ENCODE assay signal across 26 cellular contexts in the genomic region with DNA sequence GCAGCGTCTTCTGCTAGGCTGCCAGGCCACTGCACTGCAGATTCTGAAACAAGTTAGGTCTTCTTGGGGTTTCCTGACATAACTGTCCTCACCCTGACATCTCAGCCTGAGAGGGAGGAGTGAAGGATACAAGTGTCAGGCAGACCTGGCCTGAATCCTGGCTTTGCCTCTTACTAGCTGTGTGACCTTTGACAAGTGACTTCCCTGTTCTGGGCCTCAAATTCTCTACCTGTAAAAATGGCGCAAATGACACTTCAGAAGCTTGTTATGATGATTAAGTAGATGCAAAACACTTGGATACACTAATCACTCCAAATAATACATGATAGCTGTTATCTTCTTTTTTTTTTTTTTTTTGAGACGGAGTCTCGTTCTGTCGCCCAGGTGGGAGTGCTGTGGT.
DNase-seq lines count a peak whose midpoint lies in the region; ATAC-seq and TF ChIP-seq lines count a peak whose summit lies in the region.
"Had no signal": no experiment of that assay in that cellular context is flagged by ENCODE, and none has a peak within 500 bp of the region (broad histone marks: within the 10 kb centered on the region; RNA-seq: fewer than 3 reads in every experiment).

No MANE protein-coding gene starts in this region.

- H3K14ac ChIP-seq in neuronal stem cell (ENCODE audit: low read length): no peak overlapping the region

- H3K4ac ChIP-seq in neuronal stem cell (ENCODE audit: low read length): no peak overlapping the region

- no peak for TF ChIP-seq POLR2A in stomach (IDR thresholded peaks at IDR 0.05)

- peaks cover 2% of the 10 kb centered on the region for H3K27me3 Mint-ChIP-seq in IgD-negative memory B cell
- H3K27me3 Mint-ChIP-seq in activated B cell treated with CpG ODN at 0.5 μM for 24 hours: no peaks in the 10 kb centered on the region
- H3K27me3 Mint-ChIP-seq: CD4-positive, alpha-beta memory T cell had no signal

- no peak overlapping the region for H2BK120ac ChIP-seq in neuronal stem cell (ENCODE audit: low read depth, low read length)

- H2AK5ac ChIP-seq in neuronal stem cell (ENCODE audit: low read depth, low read length): no peak overlapping the region

- no peak overlapping the region for H4K91ac ChIP-seq in neuronal stem cell (ENCODE audit: low read depth, low read length, poor library complexity)

- H3K4me3 ChIP-seq in neuronal stem cell (ENCODE audit: low read length in 2 of 2) (no peak overlapping the region), stomach (no peak overlapping the region)
- H3K4me3 ChIP-seq: GM23338, SJCRH30 had no signal

- H3K27me3 ChIP-seq in neuronal stem cell (ENCODE audit: control insufficient read depth in 3 of 3, insufficient read depth in 3 of 3, low read depth in 1 of 3, low read length in 3 of 3): peaks cover 0 to 27% (median 0%) of the 10 kb centered on the region in 3 experiments
- peaks cover 0 to 5% (median 0%) of the 10 kb centered on the region in 3 donors for H3K27me3 ChIP-seq in stomach
- H3K27me3 ChIP-seq: SJCRH30 had no signal

- POLR2A ChIA-PET in activated B cell treated with CpG ODN at 0.5 μM for 24 hours (lab: Charles Lee): interaction anchor here (0.5 to 2.6 kb wide), 2 partner anchors 29 to 124 kb away, joined by 3 to 10 read pairs; no protein-coding TSS in a partner anchor

- H4K8ac ChIP-seq in neuronal stem cell (ENCODE audit: low read depth, low read length): no peak overlapping the region

- H3K27ac Mint-ChIP-seq in IgD-negative memory B cell (peak overlapping the region in 2 of 3 donors; percentile 98), activated B cell treated with CpG ODN at 0.5 μM for 24 hours (no peak overlapping the region)
- H3K27ac Mint-ChIP-seq: CD4-positive, alpha-beta memory T cell; HFFc6; T-cell had no signal

- H3K36me3 Mint-ChIP-seq in IgD-negative memory B cell (peaks cover 1% of the 10 kb centered on the region), activated B cell treated with CpG ODN at 0.5 μM for 24 hours (ENCODE audit: low read depth) (no peaks in the 10 kb centered on the region)
- H3K36me3 Mint-ChIP-seq: CD4-positive, alpha-beta memory T cell; T-cell had no signal

- no peak overlapping the region for H2AFZ ChIP-seq in neuronal stem cell (ENCODE audit: low read length)
- H2AFZ ChIP-seq: GM23338 had no signal

- H3K4me3 Mint-ChIP-seq in IgD-negative memory B cell (peak overlapping the region in 2 of 4 donors; percentile 39 to 49), activated B cell treated with CpG ODN at 0.5 μM for 24 hours (peak overlapping the region; percentile 25)
- H3K4me3 Mint-ChIP-seq: CD4-positive, alpha-beta memory T cell; GM23338; H9; HFFc6; T-cell had no signal

- H3K9ac ChIP-seq in neuronal stem cell (ENCODE audit: low read depth, low read length, poor library complexity): no peak overlapping the region

- intact Hi-C loops in activated B cell treated with CpG ODN at 0.5 μM for 24 hours (cut with micrococcal nuclease): loop anchor here (2.0 kb wide), 1 partner anchor 55 kb away; no protein-coding TSS in a partner anchor
- intact Hi-C loops in stomach (cut with DNase I; ENCODE audit: low total_unique reads): no loop called here

- H3K18ac ChIP-seq in neuronal stem cell (ENCODE audit: low read length): peak overlapping the region; percentile 9

- no peak overlapping the region for H3K23ac ChIP-seq in neuronal stem cell (ENCODE audit: low read depth, low read length, poor library complexity)

- no peak overlapping the region for H2BK15ac ChIP-seq in neuronal stem cell (ENCODE audit: low read length)

- H3K4me1 ChIP-seq in neuronal stem cell (ENCODE audit: control insufficient read depth in 2 of 2, insufficient read depth in 1 of 2, low read depth in 1 of 2, low read length in 2 of 2): peaks cover 8 to 10% of the 10 kb centered on the region in 2 donors
- no peaks in the 10 kb centered on the region for H3K4me1 ChIP-seq in stomach

- H3K36me3 ChIP-seq in neuronal stem cell (replicated peaks in 1 of 2; ENCODE audit: control insufficient read depth in 2 of 2, insufficient read depth in 2 of 2, low read length in 2 of 2) (no peaks in the 10 kb centered on the region), stomach (no peaks in the 10 kb centered on the region)
- H3K36me3 ChIP-seq: SJCRH30 had no signal

- H2BK12ac ChIP-seq in neuronal stem cell (ENCODE audit: low read length): no peak overlapping the region

- TF ChIP-seq CTCF in activated B cell treated with CpG ODN at 0.5 μM for 24 hours (IDR thresholded peaks at IDR 0.05) (no peak), stomach (IDR thresholded peaks at IDR 0.05) (no peak)

- peaks cover 45 to 47% (median 46%) of the 10 kb centered on the region in 3 donors for H3K4me1 Mint-ChIP-seq in IgD-negative memory B cell
- H3K4me1 Mint-ChIP-seq in activated B cell treated with CpG ODN at 0.5 μM for 24 hours: peaks cover 67% of the 10 kb centered on the region

- no peak overlapping the region for H2BK5ac ChIP-seq in neuronal stem cell (ENCODE audit: low read length)

- no CpG with 5 or more reads among the region's 5 CpGs for WGBS in neuronal stem cell (ENCODE audit: extremely low coverage in 2 of 2, insufficient read length in 2 of 2, insufficient replicate concordance in 1 of 2), 2 donors
- 88 to 95% (median 90%) methylated on average over 4 to 5 of the region's 5 CpGs for WGBS in stomach, 5 donors

- TF ChIP-seq EP300 in stomach (IDR thresholded peaks at IDR 0.05): no peak

- H3K79me1 ChIP-seq in neuronal stem cell (ENCODE audit: low read depth, low read length): no peaks in the 10 kb centered on the region

- no peak overlapping the region for H3K4me2 ChIP-seq in neuronal stem cell (ENCODE audit: insufficient read depth, low read length, poor library complexity, severe bottlenecking)
- H3K4me2 ChIP-seq: GM23338 had no signal

- H3K27ac ChIP-seq in neuronal stem cell (replicated peaks; ENCODE audit: low read length) (no peak overlapping the region), stomach (no peak overlapping the region)
- H3K27ac ChIP-seq: 22Rv1, SJCRH30 had no signal

- H3K9me3 Mint-ChIP-seq in IgD-negative memory B cell (no peaks in the 10 kb centered on the region), activated B cell treated with CpG ODN at 0.5 μM for 24 hours (no peaks in the 10 kb centered on the region)
- H3K9me3 Mint-ChIP-seq: CD4-positive, alpha-beta memory T cell; GM23338; H9; HFFc6; T-cell had no signal

- peak; percentile 49 for DNase-seq in DMS53 (lab: John Stamatoyannopoulos, UW)
- DNase-seq in DMS53 treated with DMSO at 0.1 percent for 48 hours (lab: John Stamatoyannopoulos, UW; ENCODE audit: unreplicated experiment): no peak
- DNase-seq in activated B cell treated with CpG ODN at 0.5 μM for 24 hours: no peak
- DNase-seq in neuronal stem cell (ENCODE audit: low spot score): no peak
- no peak for DNase-seq in stomach
- no peak for DNase-seq in dedifferentiated amniotic fluid mesenchymal stem cell (ENCODE audit: extremely low spot score)
- DNase-seq in stimulated activated CD4-positive, alpha-beta T cell treated with anti-CD3 and anti-CD28 coated beads, Interleukin-12 subunit alpha, Interleukin-12 subunit beta, amount 100 ng/mL, for 4 hours: no peak
- DNase-seq: ACHN; C1 segment of cervical spinal cord; CD4-positive, alpha-beta memory T cell; COR-L47; H9; HFFc6; IMR-90; NCI-H1048; NCI-H1417; NCI-H1694; NCI-H2029 treated with DMSO at 0.1 percent for 48 hours; NCI-H526 treated with DMSO at 0.1 percent for 48 hours; OCI-M1; T-cell had no signal

- CTCF ChIA-PET in activated B cell treated with CpG ODN at 0.5 μM for 24 hours (lab: Charles Lee): interaction anchor here (1.5 kb wide), 1 partner anchor 9 kb away, joined by 4 read pairs; no protein-coding TSS in a partner anchor

- H3K9me3 ChIP-seq in neuronal stem cell (replicated peaks in 1 of 2; ENCODE audit: control insufficient read depth in 2 of 2, insufficient read depth in 1 of 2, low read depth in 1 of 2, low read length in 2 of 2) (no peaks in the 10 kb centered on the region), stomach (no peaks in the 10 kb centered on the region)
- H3K9me3 ChIP-seq: SJCRH30 had no signal

- no peak for ATAC-seq in activated B cell treated with CpG ODN at 0.5 μM for 24 hours (ENCODE audit: low read depth)
- ATAC-seq: GM23338, SK-N-SH treated with all-trans-retinoic acid at 6 μM for 48 hours, T-cell had no signal
